ENCODE assay signal across 1 cellular context in the genomic region with DNA sequence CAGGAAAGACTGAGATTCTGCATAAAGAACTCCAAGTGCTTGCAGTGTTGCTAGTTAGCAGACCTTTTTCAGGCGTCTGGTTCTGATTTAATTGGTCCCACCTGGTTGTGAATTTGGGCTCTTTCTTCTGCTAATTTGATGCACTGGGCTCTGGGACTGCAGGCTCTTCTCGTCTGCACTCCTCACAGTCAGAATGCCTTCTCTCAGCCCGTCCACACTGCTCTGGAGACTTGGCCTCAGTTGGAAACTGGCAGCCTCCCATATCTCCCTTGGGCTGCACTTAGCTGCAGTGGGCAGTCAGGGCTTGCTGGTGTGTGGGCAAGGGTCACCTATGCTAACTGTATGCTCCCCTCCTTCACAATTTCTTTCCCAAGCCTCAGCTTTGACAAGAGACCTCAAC.
TF ChIP-seq lines count a peak whose summit lies in the region.

No MANE protein-coding gene starts in this region.

TF ChIP-seq in A549, 52 proteins besides CTCF, POLR2A, EP300 and RAD21:
- TF ChIP-seq, protein P1, sequence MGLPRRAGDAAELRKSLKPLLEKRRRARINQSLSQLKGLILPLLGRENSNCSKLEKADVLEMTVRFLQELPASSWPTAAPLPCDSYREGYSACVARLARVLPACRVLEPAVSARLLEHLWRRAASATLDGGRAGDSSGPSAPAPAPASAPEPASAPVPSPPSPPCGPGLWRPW (IDR thresholded peaks at IDR 0.05), result no peak
- TF ChIP-seq KDM1A (IDR thresholded peaks at IDR 0.05; ENCODE audit: low read depth) (no peak), MYC (IDR thresholded peaks at IDR 0.05; ENCODE audit: borderline replicate concordance, low read length) (no peak), RCOR1 (IDR thresholded peaks at IDR 0.05; ENCODE audit: low read depth, low read length) (no peak), CBX2 (IDR thresholded peaks at IDR 0.05; ENCODE audit: borderline replicate concordance, low read depth) (no peak), FOXS1 (CRISPR knock-in tag; IDR thresholded peaks at IDR 0.05) (no peak), HOXA7 (CRISPR knock-in tag; IDR thresholded peaks at IDR 0.05) (no peak), RNF2 (IDR thresholded peaks at IDR 0.05; ENCODE audit: borderline replicate concordance, low read depth) (no peak), HOXB13 (CRISPR knock-in tag; IDR thresholded peaks at IDR 0.05; ENCODE audit: low read depth) (no peak), EHMT2 (IDR thresholded peaks at IDR 0.05; ENCODE audit: low read depth) (no peak)
- TF ChIP-seq, protein P2, sequence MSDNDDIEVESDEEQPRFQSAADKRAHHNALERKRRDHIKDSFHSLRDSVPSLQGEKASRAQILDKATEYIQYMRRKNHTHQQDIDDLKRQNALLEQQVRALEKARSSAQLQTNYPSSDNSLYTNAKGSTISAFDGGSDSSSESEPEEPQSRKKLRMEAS (IDR thresholded peaks at IDR 0.05), result no peak
- TF ChIP-seq, protein P3, sequence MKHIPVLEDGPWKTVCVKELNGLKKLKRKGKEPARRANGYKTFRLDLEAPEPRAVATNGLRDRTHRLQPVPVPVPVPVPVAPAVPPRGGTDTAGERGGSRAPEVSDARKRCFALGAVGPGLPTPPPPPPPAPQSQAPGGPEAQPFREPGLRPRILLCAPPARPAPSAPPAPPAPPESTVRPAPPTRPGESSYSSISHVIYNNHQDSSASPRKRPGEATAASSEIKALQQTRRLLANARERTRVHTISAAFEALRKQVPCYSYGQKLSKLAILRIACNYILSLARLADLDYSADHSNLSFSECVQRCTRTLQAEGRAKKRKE (CRISPR knock-in tag; IDR thresholded peaks at IDR 0.05; ENCODE audit: low read depth), result no peak
- TF ChIP-seq, protein P4, sequence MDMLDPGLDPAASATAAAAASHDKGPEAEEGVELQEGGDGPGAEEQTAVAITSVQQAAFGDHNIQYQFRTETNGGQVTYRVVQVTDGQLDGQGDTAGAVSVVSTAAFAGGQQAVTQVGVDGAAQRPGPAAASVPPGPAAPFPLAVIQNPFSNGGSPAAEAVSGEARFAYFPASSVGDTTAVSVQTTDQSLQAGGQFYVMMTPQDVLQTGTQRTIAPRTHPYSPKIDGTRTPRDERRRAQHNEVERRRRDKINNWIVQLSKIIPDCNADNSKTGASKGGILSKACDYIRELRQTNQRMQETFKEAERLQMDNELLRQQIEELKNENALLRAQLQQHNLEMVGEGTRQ (IDR thresholded peaks at IDR 0.05), result no peak
